Comparison of ENCODE assay signal across 38 cellular contexts in the genomic region with DNA sequence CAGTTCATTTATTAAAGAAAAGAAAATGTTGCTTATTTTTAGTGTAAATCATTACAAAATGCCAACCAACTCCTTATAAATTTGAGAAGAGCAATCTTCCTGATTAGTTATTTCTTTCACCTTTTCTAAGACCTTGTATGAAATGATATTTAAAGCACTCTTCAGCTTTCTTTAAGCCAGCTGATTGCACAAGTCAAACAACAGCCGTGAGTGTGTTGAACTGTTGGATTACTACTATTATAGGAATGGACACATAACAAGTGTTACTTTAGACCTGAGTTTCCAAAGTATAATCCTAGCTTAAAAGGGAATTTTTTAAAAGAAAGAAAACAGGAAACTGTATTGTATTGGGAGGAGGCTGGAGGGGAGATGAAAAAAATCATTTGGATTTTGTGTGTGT. TPM values are rescaled to one million over a fixed set of nuclear protein-coding genes. Genes with fewer than 3 reads are reported as not detected.
"Had no signal": no experiment of that assay in that cellular context is flagged by ENCODE, and none has a peak within 500 bp of the region (broad histone marks: within the 10 kb centered on the region; RNA-seq: fewer than 3 reads in every experiment).

No MANE protein-coding gene starts in this region.

- H3K4me1 ChIP-seq: ascending aorta had no signal

- H3K27me3 ChIP-seq: ascending aorta had no signal

- H3K4me3 Mint-ChIP-seq: activated B cell treated with CpG ODN at 0.5 μM for 24 hours; activated CD4-positive, alpha-beta memory T cell treated with anti-CD3 and anti-CD28 coated beads for 36 hours; activated CD4-positive, alpha-beta T cell treated with anti-CD3 and anti-CD28 coated beads, Interleukin-2, amount 10 ng/mL, durations not matched to agents 24 days and 14 days; activated CD8-positive, alpha-beta T cell treated with anti-CD3 and anti-CD28 coated beads for 36 hours; activated naive CD4-positive, alpha-beta T cell treated with anti-CD3 and anti-CD28 coated beads, Interleukin-2, amount 10 ng/mL, durations not matched to agents 7 days and 5 days; activated naive CD4-positive, alpha-beta T cell treated with anti-CD3 and anti-CD28 coated beads, Interleukin-2, amount 50 U/mL, for 24 hours; activated naive CD8-positive, alpha-beta T cell; activated naive CD8-positive, alpha-beta T cell treated with anti-CD3 and anti-CD28 coated beads, Interleukin-2, amount 10 ng/mL, durations not matched to agents 7 days and 5 days; activated naive CD8-positive, alpha-beta T cell treated with anti-CD3 and anti-CD28 coated beads, Interleukin-2, amount 50 U/mL, for 24 hours; activated T-cell treated with anti-CD3 and anti-CD28 coated beads, Interleukin-2, amount 50 U/mL, for 4 hours; activated T-cell treated with anti-CD3 and anti-CD28 coated beads, Interleukin-2, amount 50 U/mL, for 72 hours; activated T-helper 1 cell treated with anti-CD3 and anti-CD28 coated beads, Interleukin-12 subunit alpha, Interleukin-12 subunit beta, Interleukin-2, Interleukin-4 antibody, amounts not matched to agents 30 ng/mL and 10 ng/mL and 1 ng/mL, durations not matched to agents 14 hours and 24 hours and 36 hours; activated T-helper 17 cell treated with anti-CD3 and anti-CD28 coated beads, Interleukin-2, amount 50 U/mL, for 72 hours; brain; central memory CD8-positive, alpha-beta T cell; T-helper 1 cell treated with Interleukin-12 subunit alpha and Interleukin-12 subunit beta and Interleukin-4 antibody, amounts not matched to agents 30 μg/mL and 1 μg/mL, for 36 hours; T-helper 2 cell treated with Interferon-gamma antibody and Interleukin-4, amounts not matched to agents 5 μg/mL and 100 μg/mL, for 36 hours had no signal

- H3K27ac ChIP-seq: ascending aorta, cardiac muscle cell, VCaP had no signal

- DNase-seq: activated B cell treated with CpG ODN at 0.5 μM for 24 hours; activated CD4-positive, alpha-beta memory T cell treated with anti-CD3 and anti-CD28 coated beads for 36 hours; activated CD4-positive, alpha-beta T cell treated with anti-CD3 and anti-CD28 coated beads for 4 hours; activated CD4-positive, alpha-beta T cell treated with anti-CD3 and anti-CD28 coated beads, Interleukin-2, amount 10 ng/mL, durations not matched to agents 24 days and 14 days; activated CD4-positive, alpha-beta T cell treated with anti-CD3 and anti-CD28 coated beads, Interleukin-2, amount 50 U/mL, for 1 hour; activated CD4-positive, alpha-beta T cell treated with anti-CD3 and anti-CD28 coated beads, Interleukin-2, amount 50 U/mL, for 4 hours; activated CD4-positive, CD25-positive, alpha-beta regulatory T cell treated with anti-CD3 and anti-CD28 coated beads, Interleukin-2, amount 50 U/mL, for 72 hours; activated CD8-positive, alpha-beta memory T cell treated with anti-CD3 and anti-CD28 coated beads, Interleukin-2, amount 50 U/mL, for 4 hours; activated CD8-positive, alpha-beta T cell treated with anti-CD3 and anti-CD28 coated beads for 36 hours; activated effector memory CD4-positive, alpha-beta T cell treated with Interleukin-2 at 50 U/mL for 16 hours; activated gamma-delta T cell; activated naive CD4-positive, alpha-beta T cell treated with anti-CD3 and anti-CD28 coated beads, Interleukin-2, amount 10 ng/mL, durations not matched to agents 7 days and 5 days; activated naive CD4-positive, alpha-beta T cell treated with Interleukin-2 at 50 U/mL for 16 hours; activated naive CD8-positive, alpha-beta T cell treated with anti-CD3 and anti-CD28 coated beads, Interleukin-2, amount 10 ng/mL, durations not matched to agents 7 days and 5 days; activated naive CD8-positive, alpha-beta T cell treated with anti-CD3 and anti-CD28 coated beads, Interleukin-2, amount 50 U/mL, for 24 hours; activated T-cell treated with anti-CD3 and anti-CD28 coated beads for 4 hours; activated T-cell treated with anti-CD3 and anti-CD28 coated beads, Interleukin-2, amount 50 U/mL, for 1 hour; activated T-cell treated with anti-CD3 and anti-CD28 coated beads, Interleukin-2, amount 50 U/mL, for 4 hours; activated T-cell treated with anti-CD3 and anti-CD28 coated beads, Interleukin-2, amount 50 U/mL, for 72 hours; amygdala; anterior cingulate cortex; caudate nucleus; cerebellar nuclear complex; T-helper 1 cell; T-helper 2 cell; T-helper 9 cell had no signal

- H3K27ac Mint-ChIP-seq: activated B cell treated with CpG ODN at 0.5 μM for 24 hours; activated CD4-positive, alpha-beta memory T cell treated with anti-CD3 and anti-CD28 coated beads for 36 hours; activated CD4-positive, alpha-beta T cell treated with anti-CD3 and anti-CD28 coated beads, Interleukin-2, amount 10 ng/mL, durations not matched to agents 24 days and 14 days; activated CD8-positive, alpha-beta T cell treated with anti-CD3 and anti-CD28 coated beads for 36 hours; activated naive CD4-positive, alpha-beta T cell treated with anti-CD3 and anti-CD28 coated beads, Interleukin-2, amount 10 ng/mL, durations not matched to agents 7 days and 5 days; activated naive CD4-positive, alpha-beta T cell treated with anti-CD3 and anti-CD28 coated beads, Interleukin-2, amount 50 U/mL, for 24 hours; activated naive CD8-positive, alpha-beta T cell; activated naive CD8-positive, alpha-beta T cell treated with anti-CD3 and anti-CD28 coated beads, Interleukin-2, amount 10 ng/mL, durations not matched to agents 7 days and 5 days; activated naive CD8-positive, alpha-beta T cell treated with anti-CD3 and anti-CD28 coated beads, Interleukin-2, amount 50 U/mL, for 24 hours; activated T-cell treated with anti-CD3 and anti-CD28 coated beads, Interleukin-2, amount 50 U/mL, for 72 hours; activated T-helper 1 cell treated with anti-CD3 and anti-CD28 coated beads, Interleukin-12 subunit alpha, Interleukin-12 subunit beta, Interleukin-2, Interleukin-4 antibody, amounts not matched to agents 30 ng/mL and 10 ng/mL and 1 ng/mL, durations not matched to agents 14 hours and 24 hours and 36 hours; activated T-helper 17 cell treated with anti-CD3 and anti-CD28 coated beads, Interleukin-2, amount 50 U/mL, for 72 hours; brain; T-helper 1 cell treated with Interleukin-12 subunit alpha and Interleukin-12 subunit beta and Interleukin-4 antibody, amounts not matched to agents 30 μg/mL and 1 μg/mL, for 36 hours; T-helper 2 cell treated with Interferon-gamma antibody and Interleukin-4, amounts not matched to agents 5 μg/mL and 100 μg/mL, for 36 hours had no signal

- H3K9me3 Mint-ChIP-seq: activated B cell treated with CpG ODN at 0.5 μM for 24 hours; activated CD4-positive, alpha-beta memory T cell treated with anti-CD3 and anti-CD28 coated beads for 36 hours; activated CD4-positive, alpha-beta T cell treated with anti-CD3 and anti-CD28 coated beads, Interleukin-2, amount 10 ng/mL, durations not matched to agents 24 days and 14 days; activated CD8-positive, alpha-beta T cell treated with anti-CD3 and anti-CD28 coated beads for 36 hours; activated naive CD4-positive, alpha-beta T cell treated with anti-CD3 and anti-CD28 coated beads, Interleukin-2, amount 10 ng/mL, durations not matched to agents 7 days and 5 days; activated naive CD4-positive, alpha-beta T cell treated with anti-CD3 and anti-CD28 coated beads, Interleukin-2, amount 50 U/mL, for 24 hours; activated naive CD8-positive, alpha-beta T cell treated with anti-CD3 and anti-CD28 coated beads, Interleukin-2, amount 10 ng/mL, durations not matched to agents 7 days and 5 days; activated naive CD8-positive, alpha-beta T cell treated with anti-CD3 and anti-CD28 coated beads, Interleukin-2, amount 50 U/mL, for 24 hours; activated T-cell treated with anti-CD3 and anti-CD28 coated beads, Interleukin-2, amount 50 U/mL, for 4 hours; activated T-cell treated with anti-CD3 and anti-CD28 coated beads, Interleukin-2, amount 50 U/mL, for 72 hours; activated T-helper 1 cell treated with anti-CD3 and anti-CD28 coated beads, Interleukin-12 subunit alpha, Interleukin-12 subunit beta, Interleukin-2, Interleukin-4 antibody, amounts not matched to agents 30 ng/mL and 10 ng/mL and 1 ng/mL, durations not matched to agents 14 hours and 24 hours and 36 hours; activated T-helper 17 cell treated with anti-CD3 and anti-CD28 coated beads, Interleukin-2, amount 50 U/mL, for 72 hours; brain; central memory CD8-positive, alpha-beta T cell; T-helper 1 cell treated with Interleukin-12 subunit alpha and Interleukin-12 subunit beta and Interleukin-4 antibody, amounts not matched to agents 30 μg/mL and 1 μg/mL, for 36 hours; T-helper 2 cell treated with Interferon-gamma antibody and Interleukin-4, amounts not matched to agents 5 μg/mL and 100 μg/mL, for 36 hours had no signal

- H3K36me3 Mint-ChIP-seq: activated CD4-positive, alpha-beta memory T cell treated with anti-CD3 and anti-CD28 coated beads for 36 hours; activated naive CD4-positive, alpha-beta T cell treated with anti-CD3 and anti-CD28 coated beads, Interleukin-2, amount 10 ng/mL, durations not matched to agents 7 days and 5 days; activated naive CD4-positive, alpha-beta T cell treated with anti-CD3 and anti-CD28 coated beads, Interleukin-2, amount 50 U/mL, for 24 hours; activated naive CD8-positive, alpha-beta T cell; activated naive CD8-positive, alpha-beta T cell treated with anti-CD3 and anti-CD28 coated beads, Interleukin-2, amount 10 ng/mL, durations not matched to agents 7 days and 5 days; brain had no signal

- H3K9me3 ChIP-seq: ascending aorta had no signal

- H3K4me3 ChIP-seq: ascending aorta, cardiac muscle cell had no signal

- H3K27me3 Mint-ChIP-seq: activated B cell treated with CpG ODN at 0.5 μM for 24 hours; activated naive CD4-positive, alpha-beta T cell treated with anti-CD3 and anti-CD28 coated beads, Interleukin-2, amount 10 ng/mL, durations not matched to agents 7 days and 5 days; activated naive CD4-positive, alpha-beta T cell treated with anti-CD3 and anti-CD28 coated beads, Interleukin-2, amount 50 U/mL, for 24 hours had no signal

- ATAC-seq: activated CD8-positive, alpha-beta T cell treated with anti-CD3 and anti-CD28 coated beads for 36 hours; activated naive CD8-positive, alpha-beta T cell treated with anti-CD3 and anti-CD28 coated beads, Interleukin-2, amount 50 U/mL, for 24 hours; activated T-cell treated with anti-CD3 and anti-CD28 coated beads, Interleukin-2, amount 50 U/mL, for 4 hours; activated T-cell treated with anti-CD3 and anti-CD28 coated beads, Interleukin-2, amount 50 U/mL, for 72 hours; activated T-helper 17 cell treated with anti-CD3 and anti-CD28 coated beads, Interleukin-2, amount 50 U/mL, for 72 hours had no signal

- H3K4me1 Mint-ChIP-seq: activated B cell treated with CpG ODN at 0.5 μM for 24 hours; activated CD4-positive, alpha-beta T cell treated with anti-CD3 and anti-CD28 coated beads, Interleukin-2, amount 10 ng/mL, durations not matched to agents 24 days and 14 days; activated naive CD4-positive, alpha-beta T cell treated with anti-CD3 and anti-CD28 coated beads, Interleukin-2, amount 10 ng/mL, durations not matched to agents 7 days and 5 days; activated naive CD4-positive, alpha-beta T cell treated with anti-CD3 and anti-CD28 coated beads, Interleukin-2, amount 50 U/mL, for 24 hours; activated naive CD8-positive, alpha-beta T cell treated with anti-CD3 and anti-CD28 coated beads, Interleukin-2, amount 10 ng/mL, durations not matched to agents 7 days and 5 days; activated naive CD8-positive, alpha-beta T cell treated with anti-CD3 and anti-CD28 coated beads, Interleukin-2, amount 50 U/mL, for 24 hours; activated T-helper 17 cell treated with anti-CD3 and anti-CD28 coated beads, Interleukin-2, amount 50 U/mL, for 72 hours; brain; central memory CD8-positive, alpha-beta T cell had no signal

- H3K36me3 ChIP-seq: ascending aorta, cardiac muscle cell had no signal

RNA-seq across cellular contexts. Expression of gene GLP1R, which starts 26.8 kb away (rescaled TPM):
- total RNA-seq: activated B cell treated with CpG ODN at 0.5 μM for 24 hours; activated naive CD8-positive, alpha-beta T cell treated with anti-CD3 and anti-CD28 coated beads, Interleukin-2, amount 10 ng/mL, durations not matched to agents 7 days and 5 days; activated T-helper 17 cell treated with anti-CD3 and anti-CD28 coated beads, Interleukin-2, amount 50 U/mL, for 72 hours; ascending aorta; bronchial epithelial cell had no signal
